Comparison of ENCODE assay signal across 25 cellular contexts in the genomic region with DNA sequence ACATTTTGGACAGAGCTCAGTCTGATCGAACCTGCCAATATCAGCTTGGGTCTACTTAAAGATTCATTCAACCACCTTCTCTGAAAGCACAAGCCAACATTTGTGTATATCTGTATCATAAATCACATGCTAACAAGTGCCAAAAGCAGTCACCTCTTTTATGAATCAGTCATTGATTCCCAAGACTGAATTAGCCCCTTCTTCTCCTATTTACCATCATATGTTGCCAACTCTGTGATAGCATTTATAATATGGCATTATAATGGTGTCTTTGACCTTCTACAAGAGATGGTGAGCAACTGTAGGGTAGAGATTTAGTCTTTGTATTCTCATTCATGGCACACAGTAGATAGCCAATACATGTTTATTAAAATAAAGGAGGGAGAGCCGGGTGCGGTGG.
"Had no signal": no experiment of that assay in that cellular context is flagged by ENCODE, and none has a peak within 500 bp of the region (broad histone marks: within the 10 kb centered on the region; RNA-seq: fewer than 3 reads in every experiment).

No MANE protein-coding gene starts in this region.

- H3K4me3 ChIP-seq: pancreas, psoas muscle, right lobe of liver, sigmoid colon, stomach, thoracic aorta, thyroid gland, tibial nerve, upper lobe of right lung, uterus had no signal

- H3K9me3 ChIP-seq: neutrophil, pancreas, right lobe of liver, stomach, thoracic aorta, thyroid gland, tibial nerve, upper lobe of right lung, uterus had no signal

- H3K36me3 ChIP-seq: neutrophil, pancreas, right lobe of liver, sigmoid colon, stomach, thoracic aorta, thyroid gland, tibial nerve, upper lobe of right lung, uterus had no signal

- H3K4me1 ChIP-seq: pancreas, psoas muscle, right lobe of liver, sigmoid colon, stomach, thyroid gland, tibial nerve, upper lobe of right lung, uterus had no signal

- FAIRE-seq: pancreas, small intestine had no signal

- H3K27ac ChIP-seq: neutrophil, pancreas, psoas muscle, right lobe of liver, sigmoid colon, stomach, thoracic aorta, thyroid gland, tibial nerve, upper lobe of right lung, uterus had no signal

- H3K27me3 ChIP-seq: neutrophil, pancreas, right lobe of liver, sigmoid colon, thyroid gland, tibial nerve, upper lobe of right lung, uterus had no signal

- DNase-seq: naive thymus-derived CD8-positive, alpha-beta T cell; nephron progenitor cell; nucleus accumbens; pancreas; posterior cingulate gyrus; psoas muscle; right cardiac atrium; right lobe of liver; sigmoid colon; small intestine; stimulated activated CD4-positive, alpha-beta T cell treated with anti-CD3 and anti-CD28 coated beads, Interleukin-15, amount 100 ng/mL, for 24 hours; stimulated activated CD4-positive, alpha-beta T cell treated with anti-CD3 and anti-CD28 coated beads, Interleukin-2, amount 100 ng/mL, for 24 hours; stimulated activated CD4-positive, alpha-beta T cell treated with anti-CD3 and anti-CD28 coated beads, Interleukin-2, amount 100 ng/mL, for 48 hours; stimulated activated CD4-positive, alpha-beta T cell treated with anti-CD3 and anti-CD28 coated beads, Interleukin-4, amount 100 ng/mL, for 24 hours; stimulated activated naive B cell treated with anti-CD40 and anti-IgM and Interleukin-4, amounts not matched to agents 10 μg/mL and 1 μg/mL and 100 μg/mL, for 72 hours; stimulated activated naive CD4-positive, alpha-beta T cell treated with Interleukin-2 at 50 U/mL for 16 hours; stomach; thyroid gland; upper lobe of right lung; uterus had no signal

- ATAC-seq: naive thymus-derived CD8-positive, alpha-beta T cell; natural killer cell treated with Interleukin-12 subunit alpha and Interleukin-12 subunit beta and Interleukin-15 and Interleukin-18, amount 100 ng/mL, for 72 hours; pancreas; psoas muscle; right cardiac atrium; right lobe of liver; stimulated activated effector memory CD8-positive, alpha-beta T cell treated with anti-CD3 and anti-CD28 coated beads, Interleukin-12 subunit alpha, Interleukin-12 subunit beta, amount 100 ng/mL, for 72 hours; stimulated activated naive B cell treated with anti-CD40 and anti-IgM and Interleukin-4, amounts not matched to agents 10 μg/mL and 1 μg/mL and 100 μg/mL, for 72 hours; upper lobe of right lung had no signal
